13 cellular contexts compared by ENCODE assay signal in genomic region chr5:37211661-37212060, GRCh38. TPM values are rescaled to one million over a fixed set of nuclear protein-coding genes. Genes with fewer than 3 reads are reported as not detected.
DNase-seq lines count a peak whose midpoint lies in the region; ATAC-seq and TF ChIP-seq lines count a peak whose summit lies in the region.
"Had no signal": no experiment of that assay in that cellular context is flagged by ENCODE, and none has a peak within 500 bp of the region (broad histone marks: within the 10 kb centered on the region; RNA-seq: fewer than 3 reads in every experiment).

No MANE protein-coding gene starts in this region.

- H2BK12ac ChIP-seq in mesenchymal stem cell (ENCODE audit: low read length in 2 of 2), result no peak overlapping the region
- no peak overlapping the region for H2BK12ac ChIP-seq in trophoblast cell (ENCODE audit: low read length)

- peaks cover 31 to 80% of the 10 kb centered on the region in 2 experiments for H3K36me3 ChIP-seq in mesenchymal stem cell (ENCODE audit: control insufficient read depth in 1 of 2, insufficient read depth in 2 of 2, low read depth in 1 of 2, low read length in 2 of 2)
- peaks cover 9 to 12% of the 10 kb centered on the region in 2 experiments for H3K36me3 ChIP-seq in trophoblast cell (ENCODE audit: control insufficient read depth in 1 of 2, insufficient read depth in 2 of 2, low read length in 2 of 2)

- H3K27me3 Mint-ChIP-seq in CD14-positive monocyte (ENCODE audit: low read depth in 3 of 3), result peaks cover 0 to 2% (median 0%) of the 10 kb centered on the region in 3 donors
- H3K27me3 Mint-ChIP-seq: B cell; CD4-positive, alpha-beta memory T cell; IgD-negative memory B cell had no signal

- no peak overlapping the region for H3K4me2 ChIP-seq in mesenchymal stem cell (ENCODE audit: low read length, poor library complexity, severe bottlenecking)
- peak overlapping the region; percentile 18 for H3K4me2 ChIP-seq in trophoblast cell (ENCODE audit: low read length)

- H3K36me3 Mint-ChIP-seq in CD14-positive monocyte, result peaks cover 3 to 11% of the 10 kb centered on the region in 2 donors

- H3K79me1 ChIP-seq in mesenchymal stem cell (replicated peaks; ENCODE audit: low read length, poor library complexity, severe bottlenecking), result peaks cover 12% of the 10 kb centered on the region
- no peaks in the 10 kb centered on the region for H3K79me1 ChIP-seq in trophoblast cell (ENCODE audit: low read length)

- H3K4me1 ChIP-seq in mesenchymal stem cell (ENCODE audit: control insufficient read depth, insufficient read depth, low read depth, low read length) (peaks cover 3% of the 10 kb centered on the region), trophoblast cell (ENCODE audit: control insufficient read depth in 1 of 2, insufficient read depth in 2 of 2, low read length in 2 of 2) (peaks cover 4 to 7% of the 10 kb centered on the region in 2 experiments)

- H3K27ac ChIP-seq in mesenchymal stem cell (ENCODE audit: low read length, poor library complexity, severe bottlenecking), result peak overlapping the region; percentile 49
- H3K27ac ChIP-seq in trophoblast cell (ENCODE audit: low read depth, low read length), result no peak overlapping the region

- H2BK120ac ChIP-seq in mesenchymal stem cell (ENCODE audit: low read depth, low read length), result no peak overlapping the region
- no peak overlapping the region for H2BK120ac ChIP-seq in trophoblast cell (ENCODE audit: insufficient read depth, low read length, poor library complexity)

- no peak for ATAC-seq in HG02610 (IDR thresholded peaks at IDR 0.05; ENCODE audit: unreplicated experiment)
- ATAC-seq: HCT116 had no signal

- DNase-seq in EH (ENCODE audit: low read depth) (peak; percentile 7), amniotic epithelial cell (ENCODE audit: low read depth) (peak; percentile 59), mesenchymal stem cell (no peak), trophoblast cell (peak in 1 of 2 donors; percentile 38), mucosa of gallbladder (ENCODE audit: low spot score) (no peak), CD14-positive monocyte (ENCODE audit: low spot score) (no peak)
- DNase-seq: CD4-positive, alpha-beta memory T cell; DMS79; GDM1 had no signal

- H4K91ac ChIP-seq in mesenchymal stem cell (ENCODE audit: low read length) (no peak overlapping the region), trophoblast cell (ENCODE audit: low read depth, low read length) (no peak overlapping the region)

- no peaks in the 10 kb centered on the region for H3K79me2 ChIP-seq in trophoblast cell (ENCODE audit: control insufficient read depth, insufficient read depth, low read length, poor library complexity)

- H3K9me3 ChIP-seq in mesenchymal stem cell (ENCODE audit: control insufficient read depth, low read length) (no peaks in the 10 kb centered on the region), trophoblast cell (ENCODE audit: insufficient read depth, low read depth, low read length) (no peaks in the 10 kb centered on the region)

- no peak for TF ChIP-seq CTCF in CD14-positive monocyte (IDR thresholded peaks at IDR 0.05)

- intact Hi-C loops in CD14-positive monocyte (cut with micrococcal nuclease), result no loop called here

- no peak overlapping the region for H3K4me3 ChIP-seq in mesenchymal stem cell (ENCODE audit: insufficient read depth in 1 of 2, low read depth in 1 of 2, low read length in 2 of 2)
- H3K4me3 ChIP-seq in trophoblast cell (ENCODE audit: low read depth, low read length), result no peak overlapping the region

- no peak overlapping the region for H3K14ac ChIP-seq in mesenchymal stem cell (ENCODE audit: low read length in 2 of 2)
- no peak overlapping the region for H3K14ac ChIP-seq in trophoblast cell (ENCODE audit: low read length)

- H2BK5ac ChIP-seq in mesenchymal stem cell (ENCODE audit: low read depth, low read length, poor library complexity, severe bottlenecking) (no peak overlapping the region), trophoblast cell (ENCODE audit: low read depth, low read length, poor library complexity) (no peak overlapping the region)

- H4K8ac ChIP-seq in mesenchymal stem cell (ENCODE audit: low read length) (no peak overlapping the region), trophoblast cell (ENCODE audit: low read depth, low read length) (no peak overlapping the region)

- no peak overlapping the region for H3K9ac ChIP-seq in mesenchymal stem cell (ENCODE audit: low read length)
- H3K9ac ChIP-seq in trophoblast cell (ENCODE audit: low read length), result no peak overlapping the region

- H3K4me3 Mint-ChIP-seq in CD14-positive monocyte, result no peak overlapping the region
- H3K4me3 Mint-ChIP-seq: B cell; CD4-positive, alpha-beta memory T cell; IgD-negative memory B cell had no signal

- H4K12ac ChIP-seq in trophoblast cell (ENCODE audit: low read depth, low read length), result no peak overlapping the region

- H3K27me3 ChIP-seq in mesenchymal stem cell (ENCODE audit: control insufficient read depth in 1 of 2, insufficient read depth in 1 of 2, low read length in 2 of 2) (no peaks in the 10 kb centered on the region), trophoblast cell (ENCODE audit: insufficient read depth, low read length) (no peaks in the 10 kb centered on the region)

- no peak overlapping the region for H2BK15ac ChIP-seq in mesenchymal stem cell (ENCODE audit: low read depth, poor library complexity, severe bottlenecking)

- H3K9me3 Mint-ChIP-seq in CD14-positive monocyte, result peaks cover 0 to 3% (median 0%) of the 10 kb centered on the region in 7 donors
- H3K9me3 Mint-ChIP-seq: CD4-positive, alpha-beta memory T cell; IgD-negative memory B cell had no signal

- H3K4ac ChIP-seq in mesenchymal stem cell (ENCODE audit: low read depth in 1 of 2, low read length in 2 of 2) (no peak overlapping the region), trophoblast cell (ENCODE audit: low read depth, low read length) (no peak overlapping the region)

- no peak overlapping the region for H3K27ac Mint-ChIP-seq in CD14-positive monocyte
- H3K27ac Mint-ChIP-seq: B cell; CD4-positive, alpha-beta memory T cell; IgD-negative memory B cell had no signal

- WGBS in mesenchymal stem cell, result 80% methylated on average over 10 of the region's 10 CpGs
- no CpG with 5 or more reads among the region's 10 CpGs for WGBS in trophoblast cell (ENCODE audit: extremely low coverage, insufficient coverage, insufficient read length)

- no peak overlapping the region for H3K18ac ChIP-seq in mesenchymal stem cell (ENCODE audit: low read depth in 1 of 2, low read length in 2 of 2)
- H3K18ac ChIP-seq in trophoblast cell (ENCODE audit: low read length), result no peak overlapping the region

- H3K23ac ChIP-seq in mesenchymal stem cell (ENCODE audit: low read length in 2 of 2), result no peak overlapping the region
- no peak overlapping the region for H3K23ac ChIP-seq in trophoblast cell (ENCODE audit: low read length)

- peaks cover 21% of the 10 kb centered on the region for H3K4me1 Mint-ChIP-seq in CD14-positive monocyte

- H2AK5ac ChIP-seq in mesenchymal stem cell (ENCODE audit: low read length, severe bottlenecking) (no peak overlapping the region), trophoblast cell (ENCODE audit: low read length) (no peak overlapping the region)

- H2AFZ ChIP-seq in mesenchymal stem cell (ENCODE audit: low read depth, low read length), result no peak overlapping the region
- no peak overlapping the region for H2AFZ ChIP-seq in trophoblast cell (ENCODE audit: insufficient read depth, low read length, poor library complexity)

RNA-seq across cellular contexts. Expression of gene CPLANE1, which starts 37.5 kb away (rescaled TPM):
- 7.9 TPM for polyA plus RNA-seq in mesenchymal stem cell (2013, experiment 1 of 2)
- polyA plus RNA-seq in mesenchymal stem cell (2013, experiment 2 of 2), result 7.6 TPM
- polyA plus RNA-seq in trophoblast cell (2013), result 8.5 and 8.7 TPM in 2 replicates
- 20.2 TPM for total RNA-seq in mucosa of gallbladder
- under 1 TPM; 0.25 to 0.88 TPM for polyA plus RNA-seq in CD14-positive monocyte

Comparison
In these comparisons a context has a peak if more than half of its experiments do, and no peak if none do; other contexts are left out.
1. DNase-seq: peak in EH (single experiment) and amniotic epithelial cell (single experiment); none in mesenchymal stem cell (single experiment), mucosa of gallbladder (single experiment) and CD14-positive monocyte (single experiment).